In genomic region chr5:126014691-126015090, GRCh38 we compare ENCODE assay signal across 24 cellular contexts.
DNase-seq lines count a peak whose midpoint lies in the region; ATAC-seq and TF ChIP-seq lines count a peak whose summit lies in the region.
"Had no signal": no experiment of that assay in that cellular context is flagged by ENCODE, and none has a peak within 500 bp of the region (broad histone marks: within the 10 kb centered on the region; RNA-seq: fewer than 3 reads in every experiment).

No MANE protein-coding gene starts in this region.

- no peak overlapping the region for H3K4me3 Mint-ChIP-seq in CD4-positive, alpha-beta T cell
- H3K4me3 Mint-ChIP-seq: activated naive CD8-positive, alpha-beta T cell treated with anti-CD3 and anti-CD28 coated beads, Interleukin-2, amount 10 ng/mL, durations not matched to agents 7 days and 5 days; immature natural killer cell had no signal

- H3K4ac ChIP-seq in neuronal stem cell (ENCODE audit: low read length): no peak overlapping the region

- H3K4me2 ChIP-seq in neuronal stem cell (ENCODE audit: insufficient read depth, low read length, poor library complexity, severe bottlenecking): no peak overlapping the region

- DNase-seq in COLO829 (ENCODE audit: low spot score): peak; percentile 37
- peak; percentile 89 for DNase-seq in SK-MEL-5 (ENCODE audit: low read depth, low spot score)
- DNase-seq in left ventricle myocardium superior: no peak
- no peak for DNase-seq in neuronal stem cell (ENCODE audit: low spot score)
- no peak for DNase-seq in activated naive CD4-positive, alpha-beta T cell (lab: John Stamatoyannopoulos, UW)
- no peak for DNase-seq in CD4-positive, alpha-beta T cell
- DNase-seq: activated naive CD8-positive, alpha-beta T cell treated with anti-CD3 and anti-CD28 coated beads, Interleukin-2, amount 10 ng/mL, durations not matched to agents 7 days and 5 days; body of pancreas; effector memory CD4-positive, alpha-beta T cell; gastrocnemius medialis; H7; immature natural killer cell; Kasumi-1; NCI-H1048; NCI-H187 treated with DMSO at 0.1 percent for 48 hours; occipital lobe; stimulated activated CD4-positive, alpha-beta T cell treated with anti-CD3 and anti-CD28 coated beads, Interleukin-4, amount 100 ng/mL, for 4 hours; stimulated activated naive CD4-positive, alpha-beta T cell had no signal

- H2BK120ac ChIP-seq in neuronal stem cell (ENCODE audit: low read depth, low read length): no peak overlapping the region

- no peak overlapping the region for H3K14ac ChIP-seq in neuronal stem cell (ENCODE audit: low read length)

- no peak overlapping the region for H2AK5ac ChIP-seq in neuronal stem cell (ENCODE audit: low read depth, low read length)

- H2BK12ac ChIP-seq in neuronal stem cell (ENCODE audit: low read length): no peak overlapping the region

- no peak overlapping the region for H3K18ac ChIP-seq in neuronal stem cell (ENCODE audit: low read length)

- CTCF ChIA-PET in CD4-positive, alpha-beta T cell (lab: Charles Lee): no interaction called here

- no CpG with 5 or more reads among the region's 1 CpG for WGBS in neuronal stem cell (ENCODE audit: extremely low coverage in 2 of 2, insufficient read length in 2 of 2, insufficient replicate concordance in 1 of 2), 2 donors

- H3K27ac Mint-ChIP-seq in CD4-positive, alpha-beta T cell: no peak overlapping the region
- H3K27ac Mint-ChIP-seq: activated naive CD8-positive, alpha-beta T cell treated with anti-CD3 and anti-CD28 coated beads, Interleukin-2, amount 10 ng/mL, durations not matched to agents 7 days and 5 days; immature natural killer cell had no signal

- H3K27ac ChIP-seq in neuronal stem cell (replicated peaks; ENCODE audit: low read length): no peak overlapping the region
- H3K27ac ChIP-seq in CD4-positive, alpha-beta T cell (ENCODE audit: low read depth, low read length): no peak overlapping the region
- H3K27ac ChIP-seq: body of pancreas, esophagus muscularis mucosa, gastrocnemius medialis, thoracic aorta had no signal

- no peak overlapping the region for H3K9ac ChIP-seq in neuronal stem cell (ENCODE audit: low read depth, low read length, poor library complexity)

- no peaks in the 10 kb centered on the region for H3K36me3 ChIP-seq in neuronal stem cell (replicated peaks in 1 of 2; ENCODE audit: control insufficient read depth in 2 of 2, insufficient read depth in 2 of 2, low read length in 2 of 2)
- H3K36me3 ChIP-seq: esophagus muscularis mucosa, gastrocnemius medialis, thoracic aorta had no signal

- no peak overlapping the region for H3K23ac ChIP-seq in neuronal stem cell (ENCODE audit: low read depth, low read length, poor library complexity)

- H2BK15ac ChIP-seq in neuronal stem cell (ENCODE audit: low read length): no peak overlapping the region

- H3K27me3 ChIP-seq in neuronal stem cell (ENCODE audit: control insufficient read depth in 3 of 3, insufficient read depth in 3 of 3, low read depth in 1 of 3, low read length in 3 of 3): no peaks in the 10 kb centered on the region
- H3K27me3 ChIP-seq in CD4-positive, alpha-beta T cell (ENCODE audit: control insufficient read depth, insufficient read depth, low read length): no peaks in the 10 kb centered on the region
- H3K27me3 ChIP-seq: body of pancreas, esophagus muscularis mucosa, gastrocnemius medialis had no signal

- H3K27me3 Mint-ChIP-seq in CD4-positive, alpha-beta T cell: no peaks in the 10 kb centered on the region
- H3K27me3 Mint-ChIP-seq: activated naive CD8-positive, alpha-beta T cell treated with anti-CD3 and anti-CD28 coated beads, Interleukin-2, amount 10 ng/mL, durations not matched to agents 7 days and 5 days had no signal

- H3K79me1 ChIP-seq in neuronal stem cell (ENCODE audit: low read depth, low read length): no peaks in the 10 kb centered on the region

- no peak overlapping the region for H2BK5ac ChIP-seq in neuronal stem cell (ENCODE audit: low read length)

- H2AFZ ChIP-seq in neuronal stem cell (ENCODE audit: low read length): peak overlapping the region; percentile 62

- ATAC-seq in left ventricle myocardium superior (peak; percentile 52), HG02588 (IDR thresholded peaks at IDR 0.05; ENCODE audit: unreplicated experiment) (no peak), GM21360 (IDR thresholded peaks at IDR 0.05; ENCODE audit: unreplicated experiment) (no peak)
- ATAC-seq in CD4-positive, alpha-beta T cell (ENCODE audit: poor library complexity): no peak
- ATAC-seq: body of pancreas, gastrocnemius medialis, GM12878, HepG2 had no signal

- in situ Hi-C loops in SK-MEL-5 (cut with HindIII; ENCODE audit: low pct_unique_long_range_greater_than_20kb, low sequenced_read_pairs): no loop called here

- H3K9me3 ChIP-seq in neuronal stem cell (replicated peaks in 1 of 2; ENCODE audit: control insufficient read depth in 2 of 2, insufficient read depth in 1 of 2, low read depth in 1 of 2, low read length in 2 of 2): no peaks in the 10 kb centered on the region
- H3K9me3 ChIP-seq in CD4-positive, alpha-beta T cell (ENCODE audit: control insufficient read depth, low read length): no peaks in the 10 kb centered on the region
- H3K9me3 ChIP-seq: body of pancreas, esophagus muscularis mucosa, gastrocnemius medialis, thoracic aorta had no signal

- H4K91ac ChIP-seq in neuronal stem cell (ENCODE audit: low read depth, low read length, poor library complexity): no peak overlapping the region

- H4K8ac ChIP-seq in neuronal stem cell (ENCODE audit: low read depth, low read length): no peak overlapping the region

- no peaks in the 10 kb centered on the region for H3K4me1 Mint-ChIP-seq in CD4-positive, alpha-beta T cell (ENCODE audit: low read depth)
- H3K4me1 Mint-ChIP-seq: activated naive CD8-positive, alpha-beta T cell treated with anti-CD3 and anti-CD28 coated beads, Interleukin-2, amount 10 ng/mL, durations not matched to agents 7 days and 5 days; immature natural killer cell had no signal

- POLR2A ChIA-PET in CD4-positive, alpha-beta T cell (lab: Charles Lee): no interaction called here

- intact Hi-C loops in left ventricle myocardium superior (cut with micrococcal nuclease): no loop called here
- intact Hi-C loops in CD4-positive, alpha-beta T cell (cut with DNase I, micrococcal nuclease): no loop called here

- peaks cover 12 to 17% of the 10 kb centered on the region in 2 donors for H3K4me1 ChIP-seq in neuronal stem cell (ENCODE audit: control insufficient read depth in 2 of 2, insufficient read depth in 1 of 2, low read depth in 1 of 2, low read length in 2 of 2)
- H3K4me1 ChIP-seq: body of pancreas, gastrocnemius medialis had no signal

- TF ChIP-seq CTCF in CD4-positive, alpha-beta T cell (IDR thresholded peaks at IDR 0.05): no peak

- H3K36me3 Mint-ChIP-seq in CD4-positive, alpha-beta T cell (ENCODE audit: low read depth): no peaks in the 10 kb centered on the region
- H3K36me3 Mint-ChIP-seq: activated naive CD8-positive, alpha-beta T cell treated with anti-CD3 and anti-CD28 coated beads, Interleukin-2, amount 10 ng/mL, durations not matched to agents 7 days and 5 days; immature natural killer cell had no signal

- H3K9me3 Mint-ChIP-seq in CD4-positive, alpha-beta T cell: peaks cover 4% of the 10 kb centered on the region

- no peak overlapping the region for H3K4me3 ChIP-seq in neuronal stem cell (ENCODE audit: low read length in 2 of 2)
- H3K4me3 ChIP-seq: body of pancreas, esophagus muscularis mucosa, gastrocnemius medialis, GM12878 had no signal

Comparison
In these comparisons a context has a peak if more than half of its experiments do, and no peak if none do; other contexts are left out.
1. DNase-seq: peak in COLO829 (single experiment) and SK-MEL-5 (single experiment); none in left ventricle myocardium superior (single experiment), neuronal stem cell (single experiment), activated naive CD4-positive, alpha-beta T cell (0 of 4) and CD4-positive, alpha-beta T cell (0 of 10).